ENCODE assay signal across 28 cellular contexts in the genomic region with DNA sequence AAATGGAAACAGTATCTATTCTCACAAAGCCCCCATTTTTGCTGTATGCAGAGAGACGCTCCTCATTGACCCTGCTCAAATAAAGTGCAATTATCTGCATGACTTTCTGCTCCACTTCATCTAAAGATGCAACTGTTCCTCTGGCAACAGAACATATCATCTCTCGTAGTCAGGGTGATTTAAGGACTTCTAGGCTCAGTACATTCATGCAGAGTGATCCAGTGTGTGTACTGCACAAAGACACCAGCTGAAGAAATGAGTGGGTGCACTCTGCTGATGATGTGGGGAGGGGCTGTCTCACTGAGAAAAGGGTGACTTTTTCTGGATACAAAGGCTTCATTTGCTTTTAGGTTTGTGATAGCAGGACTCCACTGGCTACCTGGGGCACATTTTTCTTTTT.
"Had no signal": no experiment of that assay in that cellular context is flagged by ENCODE, and none has a peak within 500 bp of the region (broad histone marks: within the 10 kb centered on the region; RNA-seq: fewer than 3 reads in every experiment).

No MANE protein-coding gene starts in this region.

- ATAC-seq: body of pancreas; effector memory CD8-positive, alpha-beta T cell; gastroesophageal sphincter; left cardiac atrium; left ventricle myocardium superior; mucosa of descending colon; natural killer cell treated with Interleukin-12 subunit alpha and Interleukin-12 subunit beta and Interleukin-15 and Interleukin-18, amount 100 ng/mL, for 72 hours; sciatic nerve; stimulated activated naive CD8-positive, alpha-beta T cell treated with anti-CD3 and anti-CD28 coated beads, Interleukin-15, Interleukin-2, amounts not matched to agents 100 U/mL and 50 U/mL, for 24 hours had no signal

- H3K9me3 ChIP-seq: adrenal gland, body of pancreas, gastroesophageal sphincter, mucosa of descending colon, thoracic aorta had no signal

- H3K79me2 ChIP-seq: hepatocyte had no signal

- DNase-seq: activated CD4-positive, alpha-beta T cell treated with anti-CD3 and anti-CD28 coated beads for 4 hours; activated CD4-positive, alpha-beta T cell treated with anti-CD3 and anti-CD28 coated beads, Interleukin-2, amount 50 U/mL, for 48 hours; activated CD8-positive, alpha-beta memory T cell treated with anti-CD3 and anti-CD28 coated beads for 24 hours; activated effector memory CD4-positive, alpha-beta T cell treated with anti-CD3 and anti-CD28 coated beads, Interleukin-2, amount 50 U/mL, for 16 hours; activated naive CD4-positive, alpha-beta T cell treated with anti-CD3 and anti-CD28 coated beads for 36 hours; activated naive CD8-positive, alpha-beta T cell treated with anti-CD3 and anti-CD28 coated beads for 36 hours; adrenal gland; aorta; body of pancreas; cerebellar nuclear complex; effector memory CD8-positive, alpha-beta T cell; erythroblast; left cardiac atrium; left ventricle myocardium superior; mucosa of descending colon; stimulated activated CD4-positive, alpha-beta T cell treated with anti-CD3 and anti-CD28 coated beads, Interleukin-12 subunit alpha, Interleukin-12 subunit beta, amount 100 ng/mL, for 4 hours; stimulated activated CD4-positive, alpha-beta T cell treated with anti-CD3 and anti-CD28 coated beads, Interleukin-4, amount 100 ng/mL, for 1 hour; stimulated activated naive CD8-positive, alpha-beta T cell treated with anti-CD3 and anti-CD28 coated beads, Interleukin-15, Interleukin-2, amounts not matched to agents 100 U/mL and 50 U/mL, for 24 hours; T-helper 9 cell; trophoblast cell had no signal

- H3K36me3 ChIP-seq: adrenal gland, gastroesophageal sphincter, thoracic aorta had no signal

- H2AFZ ChIP-seq: hepatocyte had no signal

- H3K27ac ChIP-seq: adrenal gland, body of pancreas, coronary artery, gastroesophageal sphincter, hepatocyte, skin epidermis, thoracic aorta, VCaP had no signal

- H3K27me3 ChIP-seq: adrenal gland, body of pancreas, gastroesophageal sphincter, hepatocyte had no signal

- H3K4me3 ChIP-seq: adrenal gland, body of pancreas, coronary artery, gastroesophageal sphincter, hepatocyte, mucosa of descending colon, skin epidermis, thoracic aorta had no signal

- H3K4me2 ChIP-seq: hepatocyte had no signal
